Comparison of ENCODE assay signal across 16 cellular contexts in the genomic region with DNA sequence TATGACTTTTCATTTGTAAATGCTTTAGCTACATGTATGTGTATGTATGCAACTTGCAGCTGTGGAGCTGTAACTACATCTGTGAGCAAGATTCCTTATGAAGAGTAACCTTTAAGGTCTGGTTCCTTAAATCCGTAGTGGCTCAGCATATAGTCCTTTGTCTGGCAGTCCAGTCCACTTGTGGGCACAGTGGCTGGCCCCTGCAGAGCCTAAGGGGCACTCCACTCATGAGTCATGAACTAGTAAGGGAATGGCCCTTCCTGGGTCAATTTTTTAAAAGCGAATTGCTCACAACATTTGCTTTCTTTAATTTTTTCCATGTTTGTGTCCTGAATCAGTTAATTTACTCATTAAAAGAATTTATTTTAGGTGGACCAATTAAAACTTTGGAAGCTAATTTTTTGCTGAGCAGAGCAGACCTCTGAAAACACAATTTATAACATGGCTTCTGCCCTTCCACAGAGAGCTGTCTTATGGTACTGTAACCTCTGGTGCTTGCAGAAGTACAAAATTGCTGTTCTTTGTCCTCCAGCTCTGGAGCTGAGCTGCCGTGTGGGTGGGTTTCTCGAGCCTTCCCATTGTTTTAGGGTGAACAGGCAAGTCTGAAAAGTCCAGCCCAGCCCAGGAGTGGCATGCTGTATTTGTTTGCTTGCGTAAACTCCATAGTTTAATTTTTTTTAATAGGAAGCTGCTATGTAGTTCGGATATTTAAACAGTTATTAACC.
A peak's percentile ranks its signal among the peaks of the same experiment; 100 is the strongest.
DNase-seq lines count a peak whose midpoint lies in the region; ATAC-seq and TF ChIP-seq lines count a peak whose summit lies in the region.
"Had no signal": no experiment of that assay in that cellular context is flagged by ENCODE, and none has a peak within 500 bp of the region (broad histone marks: within the 10 kb centered on the region; RNA-seq: fewer than 3 reads in every experiment).

No MANE protein-coding gene starts in this region.

- no peak overlapping the region for H2AFZ ChIP-seq in IMR-90 (replicated peaks; ENCODE audit: low read length, poor library complexity)

- no peak overlapping the region for H4K8ac ChIP-seq in IMR-90 (ENCODE audit: low read depth in 2 of 2, low read length in 2 of 2)

- peak; percentile 58 for DNase-seq in Daoy (ENCODE audit: low read depth)
- peak; percentile 22 for DNase-seq in IMR-90
- no peak for DNase-seq in caudate nucleus (lab: John Stamatoyannopoulos, UW)
- DNase-seq in osteocyte (ENCODE audit: extremely low spot score, unreplicated experiment): peak; percentile 21
- no peak for DNase-seq in activated CD4-positive, alpha-beta memory T cell treated with anti-CD3 and anti-CD28 coated beads for 36 hours
- DNase-seq in GM19240 (ENCODE audit: insufficient read length, low spot score): no peak
- no peak for DNase-seq in testis
- DNase-seq: DMS153, gastrocnemius medialis, immature natural killer cell, NCI-H1105, Peyer's patch had no signal

- 88% methylated on average over 1 of the region's 6 CpGs; no CpG with 5 or more reads in 1 of the 2 experiments for WGBS in IMR-90 (ENCODE audit: extremely low coverage in 2 of 2, insufficient read length in 1 of 2), 2 experiments
- 73 to 79% methylated on average over 6 of the region's 6 CpGs for WGBS in testis, 2 donors

- H3K9me1 ChIP-seq in IMR-90 (ENCODE audit: insufficient read depth, low read length): no peaks in the 10 kb centered on the region

- H3K27ac ChIP-seq in IMR-90 (ENCODE audit: insufficient read depth, low read length) (no peak overlapping the region), caudate nucleus (ENCODE audit: low read depth, low read length) (peak overlapping the region; percentile 84), testis (no peak overlapping the region)
- H3K27ac ChIP-seq: BLaER1 treated with 17β-estradiol and CSF1 and Interleukin-3, amounts not matched to agents 10 nM and 100 nM; gastrocnemius medialis; Peyer's patch had no signal

- TF ChIP-seq POLR2A in IMR-90 (IDR thresholded peaks at IDR 0.05; ENCODE audit: low read depth, low read length) (no peak), testis (IDR thresholded peaks at IDR 0.05) (no peak)

- H3K56ac ChIP-seq in IMR-90 (ENCODE audit: extremely low read depth, insufficient read depth, low read length): no peak overlapping the region

- H4K91ac ChIP-seq in IMR-90 (ENCODE audit: insufficient read depth, low read depth, low read length): no peak overlapping the region

- H2AK9ac ChIP-seq in IMR-90 (replicated peaks; ENCODE audit: low read depth, low read length, poor library complexity): no peak overlapping the region

- no peak overlapping the region for H2BK15ac ChIP-seq in IMR-90 (ENCODE audit: low read depth, low read length)

- no peaks in the 10 kb centered on the region for H3K27me3 Mint-ChIP-seq in osteocyte (ENCODE audit: unreplicated experiment)
- no peaks in the 10 kb centered on the region for H3K27me3 Mint-ChIP-seq in activated CD4-positive, alpha-beta memory T cell treated with anti-CD3 and anti-CD28 coated beads for 36 hours
- H3K27me3 Mint-ChIP-seq: activated naive CD4-positive, alpha-beta T cell treated with anti-CD3 and anti-CD28 coated beads, Interleukin-2, amount 50 U/mL, for 24 hours; stimulated activated memory B cell treated with anti-CD40 and anti-IgM and Interleukin-4, amounts not matched to agents 10 μg/mL and 1 μg/mL and 100 μg/mL, for 72 hours had no signal

- BruUV-seq in IMR-90 (replicated peaks; lab: Mats Ljungman, UMichigan): no TSS peak

- H3K4me2 ChIP-seq in IMR-90 (ENCODE audit: low read depth, low read length): no peak overlapping the region
- H3K4me2 ChIP-seq: BLaER1 treated with 17β-estradiol and CSF1 and Interleukin-3, amounts not matched to agents 10 nM and 100 nM had no signal

- H3K4me1 Mint-ChIP-seq in osteocyte (ENCODE audit: unreplicated experiment): peaks cover 9% of the 10 kb centered on the region
- H3K4me1 Mint-ChIP-seq in activated CD4-positive, alpha-beta memory T cell treated with anti-CD3 and anti-CD28 coated beads for 36 hours (ENCODE audit: low read depth): peaks cover 6% of the 10 kb centered on the region
- H3K4me1 Mint-ChIP-seq: activated naive CD4-positive, alpha-beta T cell treated with anti-CD3 and anti-CD28 coated beads, Interleukin-2, amount 50 U/mL, for 24 hours; immature natural killer cell; stimulated activated memory B cell treated with anti-CD40 and anti-IgM and Interleukin-4, amounts not matched to agents 10 μg/mL and 1 μg/mL and 100 μg/mL, for 72 hours had no signal

- TF ChIP-seq CTCF in IMR-90 (conservative IDR thresholded peaks at IDR 0.05; ENCODE audit: low read depth, low read length): no peak
- no peak for TF ChIP-seq CTCF in osteocyte (IDR thresholded peaks at IDR 0.05)
- no peak for TF ChIP-seq CTCF in testis (IDR thresholded peaks at IDR 0.05)

- CTCF ChIA-PET in IMR-90 (lab: Yijun Ruan, JAX): interaction anchor here (0.5 to 1.0 kb wide), 2 partner anchors 9 kb away, joined by 3 to 4 read pairs; no protein-coding TSS in a partner anchor
- CTCF ChIA-PET in activated CD4-positive, alpha-beta memory T cell treated with anti-CD3 and anti-CD28 coated beads for 36 hours (lab: Charles Lee): interaction anchor here (0.6 to 1.1 kb wide), 2 partner anchors 38 to 76 kb away, joined by 3 to 5 read pairs; no protein-coding TSS in a partner anchor

- H3K36me3 ChIP-seq in IMR-90 (ENCODE audit: control insufficient read depth, insufficient read depth, low read length) (peaks cover 4% of the 10 kb centered on the region; the same call in 1 of the 2 replicates), testis (ENCODE audit: low read depth, missing control alignments) (no peaks in the 10 kb centered on the region)
- H3K36me3 ChIP-seq: gastrocnemius medialis had no signal

- H2BK120ac ChIP-seq in IMR-90 (ENCODE audit: low read depth, low read length): no peak overlapping the region

- TF ChIP-seq RAD21 in IMR-90 (IDR thresholded peaks at IDR 0.05; ENCODE audit: low read length): no peak

- H3K23ac ChIP-seq in IMR-90 (ENCODE audit: low read depth, low read length): no peak overlapping the region

- H2AK5ac ChIP-seq in IMR-90 (ENCODE audit: low read depth, low read length): no peak overlapping the region

- dilution Hi-C loops in IMR-90 (cut with HindIII; ENCODE audit: low sequenced_read_pairs, unreplicated experiment): no loop called here

- no peak overlapping the region; the same call in 1 of the 2 replicates for H3K14ac ChIP-seq in IMR-90 (replicated peaks; ENCODE audit: low read depth, low read length)

- H3K4ac ChIP-seq in IMR-90 (ENCODE audit: low read depth, low read length): no peak overlapping the region

- in situ Hi-C loops in IMR-90 (cut with MboI; ENCODE audit: low sequenced_read_pairs): no loop called here

- H3K4me1 ChIP-seq in IMR-90 (ENCODE audit: control insufficient read depth, insufficient read depth, low read length) (peaks cover 8% of the 10 kb centered on the region), testis (no peaks in the 10 kb centered on the region)
- H3K4me1 ChIP-seq: gastrocnemius medialis, Peyer's patch had no signal

- peaks cover 12% of the 10 kb centered on the region for H3K36me3 Mint-ChIP-seq in osteocyte (ENCODE audit: unreplicated experiment)
- no peaks in the 10 kb centered on the region for H3K36me3 Mint-ChIP-seq in activated CD4-positive, alpha-beta memory T cell treated with anti-CD3 and anti-CD28 coated beads for 36 hours
- H3K36me3 Mint-ChIP-seq: activated naive CD4-positive, alpha-beta T cell treated with anti-CD3 and anti-CD28 coated beads, Interleukin-2, amount 50 U/mL, for 24 hours; stimulated activated memory B cell treated with anti-CD40 and anti-IgM and Interleukin-4, amounts not matched to agents 10 μg/mL and 1 μg/mL and 100 μg/mL, for 72 hours had no signal

- H2BK20ac ChIP-seq in IMR-90 (ENCODE audit: low read depth, low read length): no peak overlapping the region

- H3K27ac Mint-ChIP-seq in osteocyte (ENCODE audit: unreplicated experiment): no peak overlapping the region
- no peak overlapping the region for H3K27ac Mint-ChIP-seq in activated CD4-positive, alpha-beta memory T cell treated with anti-CD3 and anti-CD28 coated beads for 36 hours
- H3K27ac Mint-ChIP-seq: activated naive CD4-positive, alpha-beta T cell treated with anti-CD3 and anti-CD28 coated beads, Interleukin-2, amount 50 U/mL, for 24 hours; immature natural killer cell; stimulated activated memory B cell treated with anti-CD40 and anti-IgM and Interleukin-4, amounts not matched to agents 10 μg/mL and 1 μg/mL and 100 μg/mL, for 72 hours had no signal

- no peak overlapping the region for H2BK5ac ChIP-seq in IMR-90 (ENCODE audit: low read depth, low read length, poor library complexity, severe bottlenecking)

- no peak overlapping the region for H4K5ac ChIP-seq in IMR-90 (ENCODE audit: low read depth, low read length)

- H3K18ac ChIP-seq in IMR-90 (ENCODE audit: low read depth, low read length): no peak overlapping the region

- H4K20me1 ChIP-seq in IMR-90 (ENCODE audit: insufficient read depth, low read length): no peaks in the 10 kb centered on the region
- H4K20me1 ChIP-seq: BLaER1 treated with 17β-estradiol and CSF1 and Interleukin-3, amounts not matched to agents 10 nM and 100 nM had no signal

- H3K9me3 ChIP-seq in IMR-90 (ENCODE audit: control insufficient read depth, insufficient read depth, low read length) (no peaks in the 10 kb centered on the region), testis (no peaks in the 10 kb centered on the region)
- H3K9me3 ChIP-seq: BLaER1 treated with 17β-estradiol and CSF1 and Interleukin-3, amounts not matched to agents 10 nM and 100 nM; gastrocnemius medialis; Peyer's patch had no signal

- H3K27me3 ChIP-seq in IMR-90 (ENCODE audit: control insufficient read depth, insufficient read depth, low read length) (no peaks in the 10 kb centered on the region), testis (no peaks in the 10 kb centered on the region)
- H3K27me3 ChIP-seq: BLaER1 treated with 17β-estradiol and CSF1 and Interleukin-3, amounts not matched to agents 10 nM and 100 nM; gastrocnemius medialis; Peyer's patch had no signal

- H3K4me3 Mint-ChIP-seq in osteocyte (ENCODE audit: unreplicated experiment): no peak overlapping the region
- H3K4me3 Mint-ChIP-seq in activated CD4-positive, alpha-beta memory T cell treated with anti-CD3 and anti-CD28 coated beads for 36 hours: no peak overlapping the region
- H3K4me3 Mint-ChIP-seq: activated naive CD4-positive, alpha-beta T cell treated with anti-CD3 and anti-CD28 coated beads, Interleukin-2, amount 50 U/mL, for 24 hours; immature natural killer cell; stimulated activated memory B cell treated with anti-CD40 and anti-IgM and Interleukin-4, amounts not matched to agents 10 μg/mL and 1 μg/mL and 100 μg/mL, for 72 hours had no signal

- H3K4me3 ChIP-seq in IMR-90 (ENCODE audit: insufficient read depth, low read depth, low read length) (no peak overlapping the region), testis (no peak overlapping the region)
- H3K4me3 ChIP-seq: BLaER1 treated with 17β-estradiol and CSF1 and Interleukin-3, amounts not matched to agents 10 nM and 100 nM; gastrocnemius medialis; Peyer's patch had no signal

- H3K79me1 ChIP-seq in IMR-90 (ENCODE audit: low read depth in 1 of 2, low read length in 2 of 2): no peaks in the 10 kb centered on the region

- no peaks in the 10 kb centered on the region for H3K9me3 Mint-ChIP-seq in osteocyte (ENCODE audit: unreplicated experiment)
- no peaks in the 10 kb centered on the region for H3K9me3 Mint-ChIP-seq in activated CD4-positive, alpha-beta memory T cell treated with anti-CD3 and anti-CD28 coated beads for 36 hours
- H3K9me3 Mint-ChIP-seq: activated naive CD4-positive, alpha-beta T cell treated with anti-CD3 and anti-CD28 coated beads, Interleukin-2, amount 50 U/mL, for 24 hours; immature natural killer cell; stimulated activated memory B cell treated with anti-CD40 and anti-IgM and Interleukin-4, amounts not matched to agents 10 μg/mL and 1 μg/mL and 100 μg/mL, for 72 hours had no signal

- intact Hi-C loops in IMR-90 (cut with micrococcal nuclease): no loop called here
- intact Hi-C loops in activated CD4-positive, alpha-beta memory T cell treated with anti-CD3 and anti-CD28 coated beads for 36 hours (cut with micrococcal nuclease): no loop called here
- intact Hi-C loops in testis (cut with DNase I; ENCODE audit: low total_unique reads): no loop called here

- POLR2A ChIA-PET in IMR-90 (lab: Charles Lee; ENCODE audit: unreplicated experiment): no interaction called here
- POLR2A ChIA-PET in activated CD4-positive, alpha-beta memory T cell treated with anti-CD3 and anti-CD28 coated beads for 36 hours (lab: Charles Lee): no interaction called here

- ATAC-seq in IMR-90 (ENCODE audit: low read depth) (peak; percentile 67), GM21526 (IDR thresholded peaks at IDR 0.05; ENCODE audit: low FRiP score, unreplicated experiment) (no peak)
- ATAC-seq: gastrocnemius medialis; stimulated activated memory B cell treated with anti-CD40 and anti-IgM and Interleukin-4, amounts not matched to agents 10 μg/mL and 1 μg/mL and 100 μg/mL, for 72 hours had no signal

- no peak overlapping the region for H3K9ac ChIP-seq in IMR-90 (ENCODE audit: low read depth, low read length)
- H3K9ac ChIP-seq: BLaER1 treated with 17β-estradiol and CSF1 and Interleukin-3, amounts not matched to agents 10 nM and 100 nM had no signal

Comparison
In these comparisons a context has a peak if more than half of its experiments do, and no peak if none do; other contexts are left out.
1. DNase-seq: peak in Daoy (single experiment), IMR-90 (single experiment) and osteocyte (single experiment); none in caudate nucleus (0 of 61), activated CD4-positive, alpha-beta memory T cell treated with anti-CD3 and anti-CD28 coated beads for 36 hours (single experiment), GM19240 (single experiment) and testis (single experiment).